8 cellular contexts compared by ENCODE assay signal in genomic region chr11:61792310-61793083, GRCh38. TPM values are rescaled to one million over a fixed set of nuclear protein-coding genes. Genes with fewer than 3 reads are reported as not detected.
DNase-seq lines count a peak whose midpoint lies in the region; ATAC-seq and TF ChIP-seq lines count a peak whose summit lies in the region.

A gene with protein sequence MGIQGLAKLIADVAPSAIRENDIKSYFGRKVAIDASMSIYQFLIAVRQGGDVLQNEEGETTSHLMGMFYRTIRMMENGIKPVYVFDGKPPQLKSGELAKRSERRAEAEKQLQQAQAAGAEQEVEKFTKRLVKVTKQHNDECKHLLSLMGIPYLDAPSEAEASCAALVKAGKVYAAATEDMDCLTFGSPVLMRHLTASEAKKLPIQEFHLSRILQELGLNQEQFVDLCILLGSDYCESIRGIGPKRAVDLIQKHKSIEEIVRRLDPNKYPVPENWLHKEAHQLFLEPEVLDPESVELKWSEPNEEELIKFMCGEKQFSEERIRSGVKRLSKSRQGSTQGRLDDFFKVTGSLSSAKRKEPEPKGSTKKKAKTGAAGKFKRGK (plus strand): TSS chr11:61792911. CDS start chr11:61795362, 2,451 bp downstream.
TMEM258 (minus strand) TSS chr11:61792599; CDS start chr11:61792558, 41 bp downstream.

- intact Hi-C loops in breast epithelium (cut with DNase I; ENCODE audit: low total_unique reads), result loop anchor here (10.0 kb wide), 1 partner anchor 292 kb away; no protein-coding TSS in a partner anchor

- H2AFZ ChIP-seq in ACC112 (ENCODE audit: low read length, unreplicated experiment) (peak within 1 kb of the TSS; percentile 71), smooth muscle cell (ENCODE audit: low read depth) (peak within 1 kb of the TSS; percentile 78)

- no peak for TF ChIP-seq CTCF in WERI-Rb-1 (IDR thresholded peaks at IDR 0.05; ENCODE audit: low read depth, low read length)
- TF ChIP-seq CTCF in breast epithelium (IDR thresholded peaks at IDR 0.05), result peak; percentile 5 to 48 (median 21)
- no peak for TF ChIP-seq CTCF in smooth muscle cell (IDR thresholded peaks at IDR 0.05; ENCODE audit: borderline replicate concordance, insufficient read depth, poor library complexity, severe bottlenecking)

- ATAC-seq in GM18870 (IDR thresholded peaks at IDR 0.05; ENCODE audit: unreplicated experiment) (peak; percentile 65), HG03108 (IDR thresholded peaks at IDR 0.05; ENCODE audit: unreplicated experiment) (peak; percentile 74)

- H3K9me3 ChIP-seq in WERI-Rb-1 (ENCODE audit: severe bottlenecking) (no peaks in the 10 kb centered on the region), breast epithelium (no peaks in the 10 kb centered on the region), smooth muscle cell (replicated peaks; ENCODE audit: low read depth) (no peaks in the 10 kb centered on the region)

- peaks cover 7% of the 10 kb centered on the region for H3K4me1 ChIP-seq in ACC112 (ENCODE audit: control insufficient read depth, insufficient read depth, low read length, unreplicated experiment)
- H3K4me1 ChIP-seq in breast epithelium, result no peaks in the 10 kb centered on the region
- peaks cover 16% of the 10 kb centered on the region for H3K4me1 ChIP-seq in smooth muscle cell (ENCODE audit: low read depth)

- H4K20me1 ChIP-seq in smooth muscle cell (ENCODE audit: low read depth), result no peaks in the 10 kb centered on the region

- DNase-seq in NCI-H2196 (lab: John Stamatoyannopoulos, UW; ENCODE audit: unreplicated experiment), result peak; percentile 94
- peak; percentile 93 for DNase-seq in WERI-Rb-1
- DNase-seq in breast epithelium (ENCODE audit: low spot score in 2 of 2), result peak; percentile 90 to 92
- peak; percentile 91 for DNase-seq in iPS-NIHi7 (ENCODE audit: extremely low spot score)
- peak; percentile 95 for DNase-seq in smooth muscle cell (lab: John Stamatoyannopoulos, UW; ENCODE audit: unreplicated experiment)

- WGBS in smooth muscle cell (ENCODE audit: low lambda C conversion rate), result 1% methylated on average over 59 of the region's 61 CpGs

- TF ChIP-seq POLR2A in breast epithelium (IDR thresholded peaks at IDR 0.05), result peak; percentile 80

- peak within 1 kb of the TSS; percentile 89 for H3K4me3 ChIP-seq in ACC112 (ENCODE audit: low read depth, low read length)
- H3K4me3 ChIP-seq in WERI-Rb-1 (ENCODE audit: low read depth, low read length), result peak within 1 kb of the TSS; percentile 98
- peak within 1 kb of the TSS; percentile 74 to 89 (median 79) for H3K4me3 ChIP-seq in breast epithelium
- peak within 1 kb of the TSS; percentile 78 for H3K4me3 ChIP-seq in smooth muscle cell

- H3K27ac ChIP-seq in ACC112 (ENCODE audit: low read depth, low read length) (peak within 1 kb of the TSS; percentile 91), WERI-Rb-1 (peak within 1 kb of the TSS; percentile 100), breast epithelium (peak within 1 kb of the TSS; percentile 94 to 97), smooth muscle cell (ENCODE audit: low read depth) (peak within 1 kb of the TSS; percentile 99)

- H3K9ac ChIP-seq in smooth muscle cell (ENCODE audit: low read depth), result peak within 1 kb of the TSS; percentile 96

- H3K36me3 ChIP-seq in ACC112 (ENCODE audit: insufficient read depth, low read length) (peaks cover 6% of the 10 kb centered on the region; the same call in 1 of the 2 replicates), WERI-Rb-1 (peaks cover 76% of the 10 kb centered on the region), breast epithelium (no peaks in the 10 kb centered on the region), smooth muscle cell (ENCODE audit: low read depth) (no peaks in the 10 kb centered on the region)

- H3F3A ChIP-seq in smooth muscle cell (ENCODE audit: low read depth), result peaks cover 7% of the 10 kb centered on the region

- no peaks in the 10 kb centered on the region for H3K27me3 ChIP-seq in ACC112 (ENCODE audit: insufficient read depth, low read length)
- H3K27me3 ChIP-seq in WERI-Rb-1 (ENCODE audit: insufficient read depth, low read depth, severe bottlenecking), result no peaks in the 10 kb centered on the region
- no peaks in the 10 kb centered on the region for H3K27me3 ChIP-seq in breast epithelium
- no peaks in the 10 kb centered on the region for H3K27me3 ChIP-seq in smooth muscle cell (ENCODE audit: low read depth)

- H3K4me2 ChIP-seq in smooth muscle cell, result peak within 1 kb of the TSS; percentile 91

- H3K79me2 ChIP-seq in ACC112 (ENCODE audit: control insufficient read depth, insufficient read depth, low read length, unreplicated experiment) (peaks cover 62% of the 10 kb centered on the region), smooth muscle cell (ENCODE audit: low read depth) (peaks cover 39% of the 10 kb centered on the region)

RNA-seq across cellular contexts. Expression of the first gene that starts in this region (rescaled TPM):
- total RNA-seq in breast epithelium (1 to 10 TPM; 5.9 to 9.2 (median 8.5) TPM), smooth muscle cell (12.1 and 15.6 TPM in 2 replicates)
- 21.1 and 23.3 TPM in 2 replicates for polyA plus RNA-seq in smooth muscle cell

RNA-seq across cellular contexts. Expression of gene TMEM258, which starts in this region (rescaled TPM):
- total RNA-seq in breast epithelium, result 10 to 100 TPM; 35.4 to 55.4 (median 35.7) TPM
- 97.2 and 118 TPM in 2 replicates for total RNA-seq in smooth muscle cell
- 300 and 317 TPM in 2 replicates for polyA plus RNA-seq in smooth muscle cell

Comparison
In these comparisons a context has a peak if more than half of its experiments do, and no peak if none do; other contexts are left out.
1. Peak in every context shown above with its lines: DNase-seq, ATAC-seq, H3K4me3 ChIP-seq and H3K27ac ChIP-seq.
2. CTCF ChIP-seq: peak in breast epithelium (3 of 3); none in WERI-Rb-1 (single experiment) and smooth muscle cell (single experiment).